1 cellular context compared by ENCODE assay signal in genomic region chr1:25476186-25477097, GRCh38.
A peak's percentile ranks its signal among the peaks of the same experiment; 100 is the strongest.
TF ChIP-seq lines count a peak whose summit lies in the region.

No MANE protein-coding gene starts in this region.

TF ChIP-seq in GM12878, 131 proteins besides CTCF, POLR2A, EP300 and RAD21:
- TF ChIP-seq TAF1 (IDR thresholded peaks at IDR 0.05; ENCODE audit: borderline replicate concordance, low read depth, low read length): no peak
- TF ChIP-seq NR2F1 (conservative IDR thresholded peaks at IDR 0.05): 0 out of 2 replicates have a peak, but pooled peaks have one; percentile 13
- TF ChIP-seq, protein P1, sequence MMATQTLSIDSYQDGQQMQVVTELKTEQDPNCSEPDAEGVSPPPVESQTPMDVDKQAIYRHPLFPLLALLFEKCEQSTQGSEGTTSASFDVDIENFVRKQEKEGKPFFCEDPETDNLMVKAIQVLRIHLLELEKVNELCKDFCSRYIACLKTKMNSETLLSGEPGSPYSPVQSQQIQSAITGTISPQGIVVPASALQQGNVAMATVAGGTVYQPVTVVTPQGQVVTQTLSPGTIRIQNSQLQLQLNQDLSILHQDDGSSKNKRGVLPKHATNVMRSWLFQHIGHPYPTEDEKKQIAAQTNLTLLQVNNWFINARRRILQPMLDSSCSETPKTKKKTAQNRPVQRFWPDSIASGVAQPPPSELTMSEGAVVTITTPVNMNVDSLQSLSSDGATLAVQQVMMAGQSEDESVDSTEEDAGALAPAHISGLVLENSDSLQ (IDR thresholded peaks at IDR 0.05): peak; percentile 87
- peak; percentile 47; the same call in 1 of the 2 replicates for TF ChIP-seq RUNX3 (IDR thresholded peaks at IDR 0.05; ENCODE audit: low read length)
- TF ChIP-seq BHLHE40 (IDR thresholded peaks at IDR 0.05; ENCODE audit: borderline replicate concordance in 1 of 2, low read depth in 2 of 2, low read length in 1 of 2): peak in 1 of 2 experiments; percentile 43; a peak in 1 of 4 replicates
- no peak for TF ChIP-seq NR2C2 (IDR thresholded peaks at IDR 0.05; ENCODE audit: borderline replicate concordance, control insufficient read depth, insufficient read length, low read depth)
- TF ChIP-seq BCL3 (IDR thresholded peaks at IDR 0.05; ENCODE audit: borderline replicate concordance, insufficient read depth, low read depth, low read length, poor library complexity, severe bottlenecking): no peak
- TF ChIP-seq PBX3 (IDR thresholded peaks at IDR 0.05; ENCODE audit: insufficient replicate concordance, low read depth, low read length): peak; percentile 82
- peak; percentile 68; the same call in 1 of the 2 replicates for TF ChIP-seq DPF2 (IDR thresholded peaks at IDR 0.05)
- TF ChIP-seq EZH2 (IDR thresholded peaks at IDR 0.05; ENCODE audit: borderline replicate concordance, control insufficient read depth, low read depth, low read length): no peak
- TF ChIP-seq MYB (IDR thresholded peaks at IDR 0.05; ENCODE audit: borderline replicate concordance, low read depth, low read length): no peak
- TF ChIP-seq IKZF1 (conservative IDR thresholded peaks at IDR 0.05): peak; percentile 55
- TF ChIP-seq TCF12 (IDR thresholded peaks at IDR 0.05; ENCODE audit: low read depth, low read length): peak; percentile 57; the same call in 1 of the 2 replicates
- peak; percentile 55 to 60; a peak in 2 of 4 replicates for TF ChIP-seq IKZF2 (IDR thresholded peaks at IDR 0.05)
- TF ChIP-seq SKIL (IDR thresholded peaks at IDR 0.05; ENCODE audit: low read depth, poor library complexity, severe bottlenecking): peak; percentile 89
- peak; percentile 58; the same call in 1 of the 2 replicates for TF ChIP-seq BCL11A (IDR thresholded peaks at IDR 0.05; ENCODE audit: low read depth, low read length)
- peak; percentile 81 for TF ChIP-seq MTA2 (IDR thresholded peaks at IDR 0.05; ENCODE audit: low read depth)
- no peak for TF ChIP-seq RFX5 (IDR thresholded peaks at IDR 0.05; ENCODE audit: low read depth, low read length)
- TF ChIP-seq RELA (IDR thresholded peaks at IDR 0.05; ENCODE audit: borderline replicate concordance, partially characterized antibody): peak; percentile 13
- peak; percentile 83 for TF ChIP-seq ATF7 (IDR thresholded peaks at IDR 0.05; ENCODE audit: low read depth)
- TF ChIP-seq GATAD2B (conservative IDR thresholded peaks at IDR 0.05; ENCODE audit: low read depth): 0 out of 2 replicates have a peak, but pooled peaks have one; percentile 37
- TF ChIP-seq, protein P2, sequence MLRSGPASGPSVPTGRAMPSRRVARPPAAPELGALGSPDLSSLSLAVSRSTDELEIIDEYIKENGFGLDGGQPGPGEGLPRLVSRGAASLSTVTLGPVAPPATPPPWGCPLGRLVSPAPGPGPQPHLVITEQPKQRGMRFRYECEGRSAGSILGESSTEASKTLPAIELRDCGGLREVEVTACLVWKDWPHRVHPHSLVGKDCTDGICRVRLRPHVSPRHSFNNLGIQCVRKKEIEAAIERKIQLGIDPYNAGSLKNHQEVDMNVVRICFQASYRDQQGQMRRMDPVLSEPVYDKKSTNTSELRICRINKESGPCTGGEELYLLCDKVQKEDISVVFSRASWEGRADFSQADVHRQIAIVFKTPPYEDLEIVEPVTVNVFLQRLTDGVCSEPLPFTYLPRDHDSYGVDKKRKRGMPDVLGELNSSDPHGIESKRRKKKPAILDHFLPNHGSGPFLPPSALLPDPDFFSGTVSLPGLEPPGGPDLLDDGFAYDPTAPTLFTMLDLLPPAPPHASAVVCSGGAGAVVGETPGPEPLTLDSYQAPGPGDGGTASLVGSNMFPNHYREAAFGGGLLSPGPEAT (IDR thresholded peaks at IDR 0.05; ENCODE audit: low read depth): peak; percentile 54; the same call in 1 of the 2 replicates
- TF ChIP-seq ZNF24 (IDR thresholded peaks at IDR 0.05): peak; percentile 89
- TF ChIP-seq MEF2A (IDR thresholded peaks at IDR 0.05; ENCODE audit: insufficient read depth, low read depth, low read length): no peak
- peak; percentile 51; the same call in 1 of the 2 replicates for TF ChIP-seq NFIC (IDR thresholded peaks at IDR 0.05; ENCODE audit: low read depth, low read length)
- no peak for TF ChIP-seq JUND (IDR thresholded peaks at IDR 0.05; ENCODE audit: low read depth, low read length)
